In the genomic region with DNA sequence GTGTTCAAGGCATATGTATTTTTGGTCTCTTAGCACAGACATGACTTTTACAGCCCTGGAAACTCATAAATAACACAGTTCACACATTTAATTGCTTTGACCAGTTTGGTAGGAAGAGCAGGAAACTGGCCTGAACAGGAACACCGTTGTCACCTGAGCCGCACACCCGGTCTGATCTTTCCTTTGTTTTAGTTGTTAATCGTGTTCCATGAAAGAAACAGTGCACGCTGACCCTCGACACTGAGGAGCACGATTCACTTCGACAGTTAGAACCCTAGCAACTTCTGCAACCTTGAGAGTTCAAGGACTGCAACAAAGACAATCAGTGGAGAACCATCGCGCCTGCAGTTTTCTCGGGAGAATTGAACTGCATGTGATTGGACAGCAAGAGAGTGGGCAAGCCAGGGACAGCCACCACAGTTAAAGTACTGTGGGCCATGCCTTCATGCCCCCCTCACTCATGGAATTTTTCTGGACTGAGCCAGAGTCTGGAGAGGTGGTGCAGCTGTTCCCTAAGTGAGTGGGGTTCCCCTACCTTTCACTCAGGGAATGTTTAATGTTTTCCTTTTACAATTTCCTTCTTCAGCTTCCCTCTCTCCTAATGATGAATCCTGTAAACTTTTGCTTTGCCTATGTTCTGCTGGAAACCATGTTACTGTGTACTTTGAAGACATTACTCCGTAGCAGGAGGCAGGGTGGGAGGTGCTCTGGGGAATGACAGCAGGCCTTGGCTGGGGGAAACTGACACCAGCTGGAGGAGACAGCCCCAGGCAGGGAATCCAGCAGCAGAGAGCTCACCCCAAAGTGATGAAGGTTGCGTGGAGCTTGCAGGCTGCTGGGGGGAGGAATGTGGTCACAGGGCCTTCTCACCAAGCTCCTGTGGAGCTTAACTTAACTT, we compare ENCODE assay signal across 11 cellular contexts.
"Had no signal": no experiment of that assay in that cellular context is flagged by ENCODE, and none has a peak within 500 bp of the region (broad histone marks: within the 10 kb centered on the region; RNA-seq: fewer than 3 reads in every experiment).

No MANE protein-coding gene starts in this region.

- H3K36me3 Mint-ChIP-seq: activated CD4-positive, alpha-beta memory T cell treated with anti-CD3 and anti-CD28 coated beads for 36 hours; stimulated activated effector memory CD8-positive, alpha-beta T cell treated with anti-CD3 and anti-CD28 coated beads, Interleukin-12 subunit alpha, Interleukin-12 subunit beta, amount 100 ng/mL, for 72 hours had no signal

- H3K27ac ChIP-seq: esophagus muscularis mucosa, ovary had no signal

- H3K4me3 Mint-ChIP-seq: activated CD4-positive, alpha-beta memory T cell treated with anti-CD3 and anti-CD28 coated beads for 36 hours; activated T-cell treated with anti-CD3 and anti-CD28 coated beads, Interleukin-2, amount 50 U/mL, for 72 hours; stimulated activated effector memory CD8-positive, alpha-beta T cell treated with anti-CD3 and anti-CD28 coated beads, Interleukin-12 subunit alpha, Interleukin-12 subunit beta, amount 100 ng/mL, for 72 hours had no signal

- H3K9me3 ChIP-seq: esophagus muscularis mucosa, ovary, transverse colon had no signal

- DNase-seq: activated CD4-positive, alpha-beta memory T cell treated with anti-CD3 and anti-CD28 coated beads for 36 hours; activated CD4-positive, CD25-positive, alpha-beta regulatory T cell treated with anti-CD3 and anti-CD28 coated beads, Interleukin-2, amount 50 U/mL, for 72 hours; activated T-cell treated with anti-CD3 and anti-CD28 coated beads, Interleukin-2, amount 50 U/mL, for 72 hours; aorta; foreskin fibroblast; left cardiac atrium; ovary; small intestine; transverse colon had no signal

- H3K4me1 Mint-ChIP-seq: stimulated activated effector memory CD8-positive, alpha-beta T cell treated with anti-CD3 and anti-CD28 coated beads, Interleukin-12 subunit alpha, Interleukin-12 subunit beta, amount 100 ng/mL, for 72 hours had no signal

- H3K27me3 Mint-ChIP-seq: activated CD4-positive, alpha-beta memory T cell treated with anti-CD3 and anti-CD28 coated beads for 36 hours had no signal

- H3K27me3 ChIP-seq: esophagus muscularis mucosa, ovary, transverse colon had no signal

- ATAC-seq: activated T-cell treated with anti-CD3 and anti-CD28 coated beads, Interleukin-2, amount 50 U/mL, for 72 hours; left cardiac atrium; stimulated activated effector memory CD8-positive, alpha-beta T cell treated with anti-CD3 and anti-CD28 coated beads, Interleukin-12 subunit alpha, Interleukin-12 subunit beta, amount 100 ng/mL, for 72 hours had no signal

- H3K4me3 ChIP-seq: esophagus muscularis mucosa, ovary, transverse colon had no signal

- H3K27ac Mint-ChIP-seq: activated CD4-positive, alpha-beta memory T cell treated with anti-CD3 and anti-CD28 coated beads for 36 hours; activated T-cell treated with anti-CD3 and anti-CD28 coated beads, Interleukin-2, amount 50 U/mL, for 72 hours; stimulated activated effector memory CD8-positive, alpha-beta T cell treated with anti-CD3 and anti-CD28 coated beads, Interleukin-12 subunit alpha, Interleukin-12 subunit beta, amount 100 ng/mL, for 72 hours had no signal

- H3K9me3 Mint-ChIP-seq: activated CD4-positive, alpha-beta memory T cell treated with anti-CD3 and anti-CD28 coated beads for 36 hours; stimulated activated effector memory CD8-positive, alpha-beta T cell treated with anti-CD3 and anti-CD28 coated beads, Interleukin-12 subunit alpha, Interleukin-12 subunit beta, amount 100 ng/mL, for 72 hours had no signal

- H3K36me3 ChIP-seq: esophagus muscularis mucosa, ovary, transverse colon had no signal
